In genomic region chr20:45814314-45814713, GRCh38 we compare ENCODE assay signal across 1 cellular context.
TF ChIP-seq lines count a peak whose summit lies in the region.

No MANE protein-coding gene starts in this region.

TF ChIP-seq in GM23338, 12 proteins besides CTCF, POLR2A, EP300 and RAD21 (continued from another document):
- TF ChIP-seq, protein P1, sequence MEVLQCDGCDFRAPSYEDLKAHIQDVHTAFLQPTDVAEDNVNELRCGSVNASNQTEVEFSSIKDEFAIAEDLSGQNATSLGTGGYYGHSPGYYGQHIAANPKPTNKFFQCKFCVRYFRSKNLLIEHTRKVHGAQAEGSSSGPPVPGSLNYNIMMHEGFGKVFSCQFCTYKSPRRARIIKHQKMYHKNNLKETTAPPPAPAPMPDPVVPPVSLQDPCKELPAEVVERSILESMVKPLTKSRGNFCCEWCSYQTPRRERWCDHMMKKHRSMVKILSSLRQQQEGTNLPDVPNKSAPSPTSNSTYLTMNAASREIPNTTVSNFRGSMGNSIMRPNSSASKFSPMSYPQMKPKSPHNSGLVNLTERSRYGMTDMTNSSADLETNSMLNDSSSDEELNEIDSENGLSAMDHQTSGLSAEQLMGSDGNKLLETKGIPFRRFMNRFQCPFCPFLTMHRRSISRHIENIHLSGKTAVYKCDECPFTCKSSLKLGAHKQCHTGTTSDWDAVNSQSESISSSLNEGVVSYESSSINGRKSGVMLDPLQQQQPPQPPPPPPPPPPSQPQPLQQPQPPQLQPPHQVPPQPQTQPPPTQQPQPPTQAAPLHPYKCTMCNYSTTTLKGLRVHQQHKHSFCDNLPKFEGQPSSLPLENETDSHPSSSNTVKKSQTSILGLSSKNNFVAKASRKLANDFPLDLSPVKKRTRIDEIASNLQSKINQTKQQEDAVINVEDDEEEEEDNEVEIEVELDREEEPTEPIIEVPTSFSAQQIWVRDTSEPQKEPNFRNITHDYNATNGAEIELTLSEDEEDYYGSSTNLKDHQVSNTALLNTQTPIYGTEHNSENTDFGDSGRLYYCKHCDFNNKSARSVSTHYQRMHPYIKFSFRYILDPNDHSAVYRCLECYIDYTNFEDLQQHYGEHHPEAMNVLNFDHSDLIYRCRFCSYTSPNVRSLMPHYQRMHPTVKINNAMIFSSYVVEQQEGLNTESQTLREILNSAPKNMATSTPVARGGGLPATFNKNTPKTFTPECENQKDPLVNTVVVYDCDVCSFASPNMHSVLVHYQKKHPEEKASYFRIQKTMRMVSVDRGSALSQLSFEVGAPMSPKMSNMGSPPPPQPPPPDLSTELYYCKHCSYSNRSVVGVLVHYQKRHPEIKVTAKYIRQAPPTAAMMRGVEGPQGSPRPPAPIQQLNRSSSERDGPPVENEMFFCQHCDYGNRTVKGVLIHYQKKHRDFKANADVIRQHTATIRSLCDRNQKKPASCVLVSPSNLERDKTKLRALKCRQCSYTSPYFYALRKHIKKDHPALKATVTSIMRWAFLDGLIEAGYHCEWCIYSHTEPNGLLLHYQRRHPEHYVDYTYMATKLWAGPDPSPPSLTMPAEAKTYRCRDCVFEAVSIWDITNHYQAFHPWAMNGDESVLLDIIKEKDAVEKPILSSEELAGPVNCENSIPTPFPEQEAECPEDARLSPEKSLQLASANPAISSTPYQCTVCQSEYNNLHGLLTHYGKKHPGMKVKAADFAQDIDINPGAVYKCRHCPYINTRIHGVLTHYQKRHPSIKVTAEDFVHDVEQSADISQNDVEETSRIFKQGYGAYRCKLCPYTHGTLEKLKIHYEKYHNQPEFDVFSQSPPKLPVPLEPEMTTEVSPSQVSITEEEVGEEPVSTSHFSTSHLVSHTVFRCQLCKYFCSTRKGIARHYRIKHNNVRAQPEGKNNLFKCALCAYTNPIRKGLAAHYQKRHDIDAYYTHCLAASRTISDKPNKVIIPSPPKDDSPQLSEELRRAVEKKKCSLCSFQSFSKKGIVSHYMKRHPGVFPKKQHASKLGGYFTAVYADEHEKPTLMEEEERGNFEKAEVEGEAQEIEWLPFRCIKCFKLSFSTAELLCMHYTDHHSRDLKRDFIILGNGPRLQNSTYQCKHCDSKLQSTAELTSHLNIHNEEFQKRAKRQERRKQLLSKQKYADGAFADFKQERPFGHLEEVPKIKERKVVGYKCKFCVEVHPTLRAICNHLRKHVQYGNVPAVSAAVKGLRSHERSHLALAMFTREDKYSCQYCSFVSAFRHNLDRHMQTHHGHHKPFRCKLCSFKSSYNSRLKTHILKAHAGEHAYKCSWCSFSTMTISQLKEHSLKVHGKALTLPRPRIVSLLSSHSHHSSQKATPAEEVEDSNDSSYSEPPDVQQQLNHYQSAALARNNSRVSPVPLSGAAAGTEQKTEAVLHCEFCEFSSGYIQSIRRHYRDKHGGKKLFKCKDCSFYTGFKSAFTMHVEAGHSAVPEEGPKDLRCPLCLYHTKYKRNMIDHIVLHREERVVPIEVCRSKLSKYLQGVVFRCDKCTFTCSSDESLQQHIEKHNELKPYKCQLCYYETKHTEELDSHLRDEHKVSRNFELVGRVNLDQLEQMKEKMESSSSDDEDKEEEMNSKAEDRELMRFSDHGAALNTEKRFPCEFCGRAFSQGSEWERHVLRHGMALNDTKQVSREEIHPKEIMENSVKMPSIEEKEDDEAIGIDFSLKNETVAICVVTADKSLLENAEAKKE (CRISPR knock-in tag; IDR thresholded peaks at IDR 0.05): no peak
- TF ChIP-seq EZH2 (IDR thresholded peaks at IDR 0.05; ENCODE audit: low read depth, unreplicated experiment): no peak
